ENCODE assay signal across 24 cellular contexts in the genomic region with DNA sequence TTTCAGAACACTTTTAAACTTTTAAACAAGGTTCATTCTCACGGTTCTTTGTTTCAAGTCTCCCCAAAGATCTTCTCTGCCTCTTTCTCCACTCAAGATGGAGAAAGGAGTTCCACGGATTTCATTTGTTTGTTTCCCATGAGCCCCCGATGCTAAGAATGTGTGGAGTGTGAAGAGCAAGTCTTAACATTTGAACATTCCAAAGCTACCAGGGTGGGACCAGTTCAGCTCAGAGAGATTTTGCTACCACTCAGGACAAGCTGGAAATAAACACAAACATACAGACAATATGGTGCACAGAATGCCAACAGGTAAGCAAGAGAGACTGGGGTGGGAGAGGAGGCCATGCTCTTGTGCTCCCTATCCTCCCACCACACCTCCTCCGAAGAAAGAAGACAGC.
"Had no signal": no experiment of that assay in that cellular context is flagged by ENCODE, and none has a peak within 500 bp of the region (broad histone marks: within the 10 kb centered on the region; RNA-seq: fewer than 3 reads in every experiment).

No MANE protein-coding gene starts in this region.

- H3K4me3 ChIP-seq: cardiac muscle cell, PC-9, SJCRH30 had no signal

- H3K36me3 ChIP-seq: brain microvascular endothelial cell, cardiac muscle cell, SJCRH30 had no signal

- H3K9me3 ChIP-seq: SJCRH30, SK-N-SH had no signal

- H3K9ac ChIP-seq: SK-N-SH had no signal

- DNase-seq: activated CD4-positive, alpha-beta memory T cell treated with anti-CD3 and anti-CD28 coated beads for 36 hours; activated CD4-positive, alpha-beta T cell treated with anti-CD3 and anti-CD28 coated beads, Interleukin-2, amount 10 ng/mL, durations not matched to agents 7 days and 5 days; activated CD4-positive, CD25-positive, alpha-beta regulatory T cell; activated CD8-positive, alpha-beta memory T cell treated with anti-CD3 and anti-CD28 coated beads for 24 hours; activated gamma-delta T cell; activated naive CD4-positive, alpha-beta T cell treated with anti-CD3 and anti-CD28 coated beads for 36 hours; activated T-cell treated with anti-CD3 and anti-CD28 coated beads, Interleukin-2, amount 50 U/mL, for 4 hours; amygdala; brain microvascular endothelial cell; Kasumi-1; KBM-7; NCI-H1105 treated with DMSO at 0.1 percent for 48 hours; NCI-H1436 treated with DMSO at 0.1 percent for 48 hours; NCI-H187; NCI-H2081; NCI-H446; NCI-H524; PC-9; RPMI8226; SJCRH30; SK-N-SH; T-helper 1 cell had no signal

- ATAC-seq: activated T-cell treated with anti-CD3 and anti-CD28 coated beads, Interleukin-2, amount 50 U/mL, for 4 hours; Right ventricle myocardium inferior had no signal

- H3K4me2 ChIP-seq: PC-9, SK-N-SH had no signal

- H3K27ac ChIP-seq: brain microvascular endothelial cell, cardiac muscle cell, PC-9, SJCRH30 had no signal

- H3K27me3 ChIP-seq: brain microvascular endothelial cell, cardiac muscle cell, SJCRH30 had no signal

- H2AFZ ChIP-seq: PC-9 had no signal
